Comparison of ENCODE assay signal across 8 cellular contexts in the genomic region with DNA sequence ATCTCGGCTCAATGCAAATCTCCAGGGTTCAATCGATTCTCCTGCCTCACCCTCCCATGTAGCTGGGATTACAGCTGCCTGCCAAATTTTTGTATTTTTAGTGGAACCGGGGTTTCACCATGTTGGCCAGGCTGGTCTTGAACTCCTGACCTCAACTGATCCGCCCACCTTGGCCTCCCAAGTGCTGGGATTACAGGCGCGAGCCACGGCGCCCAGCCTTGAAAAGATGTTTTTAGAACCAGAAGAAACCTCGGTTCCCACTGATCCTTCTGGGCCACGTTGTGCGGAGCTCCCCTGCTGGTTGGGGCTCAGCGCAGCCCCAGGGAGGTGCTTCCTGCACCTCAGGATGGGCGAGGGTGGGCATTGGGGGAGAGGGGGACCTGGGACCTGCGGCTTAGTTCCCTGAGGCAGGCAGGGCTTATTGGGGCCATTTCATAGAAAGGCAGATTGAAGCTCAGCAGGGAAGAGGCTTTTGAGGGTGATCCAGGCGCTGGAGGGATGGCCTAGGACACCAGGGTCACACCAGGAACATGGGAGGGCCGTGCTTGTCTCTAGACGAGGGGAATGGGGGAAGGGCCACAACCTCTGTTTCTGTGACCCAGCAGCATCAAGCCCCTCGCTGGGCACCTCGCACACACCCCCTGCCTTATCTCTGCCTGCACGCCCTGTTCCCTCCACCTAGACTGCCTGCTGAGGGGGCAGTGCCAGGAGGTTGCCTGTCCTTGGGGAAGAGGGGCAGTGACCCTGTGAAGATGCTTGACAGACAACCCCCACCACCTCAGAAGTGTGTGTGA. TPM values are rescaled to one million over a fixed set of nuclear protein-coding genes. Genes with fewer than 3 reads are reported as not detected.
DNase-seq lines count a peak whose midpoint lies in the region; ATAC-seq and TF ChIP-seq lines count a peak whose summit lies in the region.

No MANE protein-coding gene starts in this region.

- no peaks in the 10 kb centered on the region for H3K9me3 Mint-ChIP-seq in natural killer cell treated with Interleukin-12 subunit alpha and Interleukin-12 subunit beta and Interleukin-15 and Interleukin-18, amount 100 ng/mL, for 72 hours

- no peaks in the 10 kb centered on the region for H3K27me3 Mint-ChIP-seq in natural killer cell treated with Interleukin-12 subunit alpha and Interleukin-12 subunit beta and Interleukin-15 and Interleukin-18, amount 100 ng/mL, for 72 hours

- TF ChIP-seq CTCF in GM20000 (IDR thresholded peaks at IDR 0.05; ENCODE audit: extremely low read depth, missing control alignments), result no peak

- H3K36me3 Mint-ChIP-seq in natural killer cell treated with Interleukin-12 subunit alpha and Interleukin-12 subunit beta and Interleukin-15 and Interleukin-18, amount 100 ng/mL, for 72 hours, result peaks cover 6% of the 10 kb centered on the region

- peak overlapping the region; percentile 85 to 94 for H3K27ac Mint-ChIP-seq in natural killer cell treated with Interleukin-12 subunit alpha and Interleukin-12 subunit beta and Interleukin-15 and Interleukin-18, amount 100 ng/mL, for 72 hours

- DNase-seq in AG08396 (ENCODE audit: low spot score) (peak; percentile 4), ecto neural progenitor cell (ENCODE audit: low spot score) (peak; percentile 45), pons (ENCODE audit: low spot score) (no peak), superior temporal gyrus (ENCODE audit: extremely low spot score) (no peak), cerebellar nuclear complex (lab: John Stamatoyannopoulos, UW) (no peak), GM20000 (ENCODE audit: low spot score) (no peak)
- DNase-seq in natural killer cell treated with Interleukin-12 subunit alpha and Interleukin-12 subunit beta and Interleukin-15 and Interleukin-18, amount 100 ng/mL, for 72 hours (ENCODE audit: low spot score), result no peak

- H3K4me3 Mint-ChIP-seq in natural killer cell treated with Interleukin-12 subunit alpha and Interleukin-12 subunit beta and Interleukin-15 and Interleukin-18, amount 100 ng/mL, for 72 hours, result peak overlapping the region; percentile 79

- no peak for ATAC-seq in natural killer cell treated with Interleukin-12 subunit alpha and Interleukin-12 subunit beta and Interleukin-15 and Interleukin-18, amount 100 ng/mL, for 72 hours

- H3K4me1 Mint-ChIP-seq in natural killer cell treated with Interleukin-12 subunit alpha and Interleukin-12 subunit beta and Interleukin-15 and Interleukin-18, amount 100 ng/mL, for 72 hours (ENCODE audit: low read depth in 2 of 2), result peaks cover 53 to 54% of the 10 kb centered on the region in 2 donors

TF ChIP-seq in PFSK-1, 5 proteins besides CTCF, POLR2A, EP300 and RAD21:
- TF ChIP-seq POLR2AphosphoS5 (IDR thresholded peaks at IDR 0.05; ENCODE audit: low read depth, low read length) (peak; percentile 10; the same call in 1 of the 2 replicates), TAF1 (IDR thresholded peaks at IDR 0.05; ENCODE audit: borderline replicate concordance, insufficient read depth, low read length) (no peak)

RNA-seq across cellular contexts. Expression of gene ADD1, which starts 6.3 kb away (rescaled TPM):
- polyA plus RNA-seq in PFSK-1 (2012; ENCODE audit: insufficient read length, low read depth), result 83.5 TPM
- 100 to 1,000 TPM; 259 to 291 TPM for total RNA-seq in natural killer cell treated with Interleukin-12 subunit alpha and Interleukin-12 subunit beta and Interleukin-15 and Interleukin-18, amount 100 ng/mL, for 72 hours

RNA-seq across cellular contexts. Expression of gene SH3BP2, which starts 44.4 kb away (rescaled TPM):
- 42.8 TPM for polyA plus RNA-seq in PFSK-1 (2012; ENCODE audit: insufficient read length, low read depth)
- 100 to 1,000 TPM; 121 to 129 TPM for total RNA-seq in natural killer cell treated with Interleukin-12 subunit alpha and Interleukin-12 subunit beta and Interleukin-15 and Interleukin-18, amount 100 ng/mL, for 72 hours

Comparison
In these comparisons a context has a peak if more than half of its experiments do, and no peak if none do; other contexts are left out.
1. DNase-seq: peak in AG08396 (single experiment) and ecto neural progenitor cell (single experiment); none in natural killer cell treated with Interleukin-12 subunit alpha and Interleukin-12 subunit beta and Interleukin-15 and Interleukin-18, amount 100 ng/mL, for 72 hours (single experiment), pons (single experiment), superior temporal gyrus (single experiment), cerebellar nuclear complex (0 of 2) and GM20000 (single experiment).